11 cellular contexts compared by ENCODE assay signal in the genomic region with DNA sequence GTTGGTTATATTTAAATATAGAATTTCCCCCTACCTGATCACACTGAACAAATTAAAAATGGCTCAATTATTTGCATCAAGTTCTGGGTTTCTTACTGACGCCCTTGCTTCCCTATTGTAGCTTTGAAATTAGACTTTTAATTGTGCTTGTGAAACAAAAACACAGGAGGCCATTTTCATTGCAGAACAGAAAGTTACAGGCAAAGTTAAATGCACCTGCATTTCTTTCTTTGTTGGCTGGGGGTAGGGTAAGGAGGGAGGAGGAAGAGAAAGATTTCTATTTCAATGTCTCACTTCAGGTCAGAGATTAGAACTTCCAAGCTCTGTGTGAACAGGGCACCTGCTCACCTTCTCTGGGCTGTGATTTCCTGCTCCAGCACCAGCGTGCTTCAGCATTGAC.
DNase-seq lines count a peak whose midpoint lies in the region; ATAC-seq and TF ChIP-seq lines count a peak whose summit lies in the region.
"Had no signal": no experiment of that assay in that cellular context is flagged by ENCODE, and none has a peak within 500 bp of the region (broad histone marks: within the 10 kb centered on the region; RNA-seq: fewer than 3 reads in every experiment).

No MANE protein-coding gene starts in this region.

- DNase-seq in islet precursor cell (peak; percentile 15), posterior vena cava (ENCODE audit: low spot score) (no peak), psoas muscle (no peak), ascending aorta (ENCODE audit: low spot score in 2 of 2) (no peak), PC-9 (no peak)
- DNase-seq: mesenchymal stem cell, NCI-H1048, testis had no signal

- no peaks in the 10 kb centered on the region for H3K9me2 ChIP-seq in PC-9 (ENCODE audit: insufficient read depth)

- ATAC-seq in GM18519 (IDR thresholded peaks at IDR 0.05; ENCODE audit: low FRiP score, unreplicated experiment), result peak; percentile 33
- ATAC-seq in GM21526 (IDR thresholded peaks at IDR 0.05; ENCODE audit: low FRiP score, unreplicated experiment), result peak; percentile 45
- peak; percentile 35 for ATAC-seq in HG03175 (IDR thresholded peaks at IDR 0.05; ENCODE audit: unreplicated experiment)
- no peak for ATAC-seq in psoas muscle

- WGBS in psoas muscle, 3 donors, result 80 to 86% (median 81%) methylated on average over 2 of the region's 2 CpGs

- TF ChIP-seq CTCF in psoas muscle (IDR thresholded peaks at IDR 0.05) (no peak), ascending aorta (IDR thresholded peaks at IDR 0.05) (no peak), PC-9 (conservative IDR thresholded peaks at IDR 0.05) (no peak)

- POLR2A ChIA-PET in PC-9 (lab: Charles Lee; ENCODE audit: unreplicated experiment), result no interaction called here

- CTCF ChIA-PET in PC-9 (lab: Charles Lee), result no interaction called here

- no peaks in the 10 kb centered on the region for H3F3A ChIP-seq in PC-9 (ENCODE audit: insufficient read depth, low read depth)

- H3K27me3 ChIP-seq in psoas muscle (ENCODE audit: insufficient read depth in 3 of 3, low read length in 2 of 3), result no peaks in the 10 kb centered on the region
- no peaks in the 10 kb centered on the region for H3K27me3 ChIP-seq in ascending aorta
- H3K27me3 ChIP-seq in PC-9 (ENCODE audit: insufficient read depth, low read depth), result peaks cover 85% of the 10 kb centered on the region
- H3K27me3 ChIP-seq: testis had no signal

- BruUV-seq in PC-9 (replicated peaks; lab: Mats Ljungman, UMichigan), result no TSS peak

- H3K27ac ChIP-seq in psoas muscle, result no peak overlapping the region
- no peak overlapping the region for H3K27ac ChIP-seq in ascending aorta
- H3K27ac ChIP-seq in PC-9, result no peak overlapping the region
- H3K27ac ChIP-seq: testis had no signal

- no peak overlapping the region for H3K4me2 ChIP-seq in PC-9

- H3K9me3 ChIP-seq in psoas muscle (no peaks in the 10 kb centered on the region), ascending aorta (no peaks in the 10 kb centered on the region), PC-9 (ENCODE audit: insufficient read depth, low read depth) (no peaks in the 10 kb centered on the region)
- H3K9me3 ChIP-seq: testis had no signal

- H4K20me1 ChIP-seq in PC-9 (ENCODE audit: insufficient read depth), result no peaks in the 10 kb centered on the region

- no peaks in the 10 kb centered on the region for H3K79me2 ChIP-seq in PC-9 (ENCODE audit: low read depth)

- no peak overlapping the region for H2AFZ ChIP-seq in PC-9

- H3K4me1 ChIP-seq in psoas muscle (no peaks in the 10 kb centered on the region), ascending aorta (no peaks in the 10 kb centered on the region), PC-9 (replicated peaks; ENCODE audit: insufficient read depth) (no peaks in the 10 kb centered on the region)
- H3K4me1 ChIP-seq: testis had no signal

- H3K4me3 ChIP-seq in psoas muscle, result no peak overlapping the region
- H3K4me3 ChIP-seq in ascending aorta, result no peak overlapping the region
- no peak overlapping the region for H3K4me3 ChIP-seq in PC-9
- H3K4me3 ChIP-seq: testis had no signal

- intact Hi-C loops in posterior vena cava (cut with DNase I), result no loop called here
- intact Hi-C loops in psoas muscle (cut with DNase I), result no loop called here
- intact Hi-C loops in ascending aorta (cut with DNase I), result no loop called here
- intact Hi-C loops in PC-9 (cut with micrococcal nuclease; ENCODE audit: unreplicated experiment), result no loop called here

- no peaks in the 10 kb centered on the region for H3K36me3 ChIP-seq in psoas muscle (ENCODE audit: insufficient read depth in 1 of 2, low read depth in 1 of 2)
- no peaks in the 10 kb centered on the region for H3K36me3 ChIP-seq in ascending aorta
- no peaks in the 10 kb centered on the region for H3K36me3 ChIP-seq in PC-9 (ENCODE audit: low read depth)

Comparison
In these comparisons a context has a peak if more than half of its experiments do, and no peak if none do; other contexts are left out.
1. ATAC-seq: peak in GM18519 (single experiment), GM21526 (single experiment) and HG03175 (single experiment); none in psoas muscle (0 of 4).